ENCODE assay signal across 25 cellular contexts in the genomic region with DNA sequence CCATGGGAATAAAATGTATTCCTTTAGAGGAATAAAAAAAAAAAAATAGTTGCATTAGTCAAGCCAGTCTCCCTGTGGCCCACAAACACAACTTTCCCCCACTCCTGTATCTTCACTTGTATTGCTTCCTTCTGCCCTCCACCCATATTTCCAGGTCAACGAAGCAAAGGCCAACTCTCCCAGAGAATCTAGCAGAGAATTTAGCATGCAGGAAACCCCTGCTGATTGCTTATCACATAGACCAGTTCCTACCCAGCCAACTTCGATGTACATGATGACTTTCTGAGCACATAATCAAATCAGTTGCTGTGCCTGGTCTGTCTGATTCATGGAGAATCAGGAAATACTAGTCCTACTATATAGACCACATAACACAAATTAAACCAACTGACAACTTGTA.
"Had no signal": no experiment of that assay in that cellular context is flagged by ENCODE, and none has a peak within 500 bp of the region (broad histone marks: within the 10 kb centered on the region; RNA-seq: fewer than 3 reads in every experiment).

No MANE protein-coding gene starts in this region.

- H3K9me3 Mint-ChIP-seq: activated CD4-positive, alpha-beta T cell treated with anti-CD3 and anti-CD28 coated beads, Interleukin-2, amount 10 ng/mL, durations not matched to agents 7 days and 5 days; activated naive CD4-positive, alpha-beta T cell treated with anti-CD3 and anti-CD28 coated beads, Interleukin-2, amount 10 ng/mL, durations not matched to agents 7 days and 5 days; activated naive CD8-positive, alpha-beta T cell treated with anti-CD3 and anti-CD28 coated beads, Interleukin-2, amount 50 U/mL, for 24 hours; activated T-cell treated with anti-CD3 and anti-CD28 coated beads, Interleukin-2, amount 50 U/mL, for 4 hours; brain; stimulated activated naive CD8-positive, alpha-beta T cell treated with anti-CD3 and anti-CD28 coated beads, Interleukin-15, amount 100 ng/mL, for 72 hours had no signal

- H3K4me2 ChIP-seq: smooth muscle cell had no signal

- H3K36me3 ChIP-seq: gastrocnemius medialis, heart left ventricle, pancreas, suprapubic skin had no signal

- H3K9me3 ChIP-seq: gastrocnemius medialis, heart left ventricle, mucosa of descending colon, pancreas, suprapubic skin had no signal

- ATAC-seq: activated CD4-positive, CD25-positive, alpha-beta regulatory T cell treated with anti-CD3 and anti-CD28 coated beads, Interleukin-2, amount 50 U/mL, for 24 hours; activated naive CD8-positive, alpha-beta T cell treated with anti-CD3 and anti-CD28 coated beads, Interleukin-2, amount 50 U/mL, for 24 hours; activated T-cell treated with anti-CD3 and anti-CD28 coated beads, Interleukin-2, amount 50 U/mL, for 4 hours; effector memory CD8-positive, alpha-beta T cell; gastrocnemius medialis; left lobe of liver; mucosa of descending colon; pancreas; sciatic nerve; stimulated activated naive CD8-positive, alpha-beta T cell treated with anti-CD3 and anti-CD28 coated beads, Interleukin-15, amount 100 ng/mL, for 72 hours had no signal

- H3K4me3 ChIP-seq: gastrocnemius medialis, heart left ventricle, mucosa of descending colon, pancreas, smooth muscle cell, suprapubic skin had no signal

- DNase-seq: activated CD4-positive, alpha-beta T cell treated with anti-CD3 and anti-CD28 coated beads, Interleukin-2, amount 10 ng/mL, durations not matched to agents 7 days and 5 days; activated CD8-positive, alpha-beta memory T cell treated with anti-CD3 and anti-CD28 coated beads, Interleukin-2, amount 50 U/mL, for 4 hours; activated naive CD4-positive, alpha-beta T cell treated with anti-CD3 and anti-CD28 coated beads, Interleukin-2, amount 10 ng/mL, durations not matched to agents 7 days and 5 days; activated naive CD8-positive, alpha-beta T cell treated with anti-CD3 and anti-CD28 coated beads, Interleukin-2, amount 50 U/mL, for 24 hours; activated T-cell treated with anti-CD3 and anti-CD28 coated beads, Interleukin-2, amount 50 U/mL, for 4 hours; anterior cingulate cortex; caudate nucleus; effector memory CD8-positive, alpha-beta T cell; gastrocnemius medialis; heart left ventricle; kidney; mammary epithelial cell; mucosa of descending colon; naive B cell; pancreas; stimulated activated CD4-positive, alpha-beta T cell treated with anti-CD3 and anti-CD28 coated beads, Interleukin-4, amount 100 ng/mL, for 1 hour; stimulated activated naive CD8-positive, alpha-beta T cell treated with anti-CD3 and anti-CD28 coated beads, Interleukin-15, amount 100 ng/mL, for 72 hours; SW 1271; trophoblast cell had no signal

- H3K4me1 Mint-ChIP-seq: activated CD4-positive, alpha-beta T cell treated with anti-CD3 and anti-CD28 coated beads, Interleukin-2, amount 10 ng/mL, durations not matched to agents 7 days and 5 days; activated naive CD4-positive, alpha-beta T cell treated with anti-CD3 and anti-CD28 coated beads, Interleukin-2, amount 10 ng/mL, durations not matched to agents 7 days and 5 days; activated naive CD8-positive, alpha-beta T cell treated with anti-CD3 and anti-CD28 coated beads, Interleukin-2, amount 50 U/mL, for 24 hours; naive B cell; stimulated activated naive CD8-positive, alpha-beta T cell treated with anti-CD3 and anti-CD28 coated beads, Interleukin-15, amount 100 ng/mL, for 72 hours had no signal

- H3K27me3 Mint-ChIP-seq: activated CD4-positive, alpha-beta T cell treated with anti-CD3 and anti-CD28 coated beads, Interleukin-2, amount 10 ng/mL, durations not matched to agents 7 days and 5 days; activated naive CD4-positive, alpha-beta T cell treated with anti-CD3 and anti-CD28 coated beads, Interleukin-2, amount 10 ng/mL, durations not matched to agents 7 days and 5 days; activated naive CD8-positive, alpha-beta T cell treated with anti-CD3 and anti-CD28 coated beads, Interleukin-2, amount 50 U/mL, for 24 hours had no signal

- H3K27ac Mint-ChIP-seq: activated CD4-positive, alpha-beta T cell treated with anti-CD3 and anti-CD28 coated beads, Interleukin-2, amount 10 ng/mL, durations not matched to agents 7 days and 5 days; activated naive CD4-positive, alpha-beta T cell treated with anti-CD3 and anti-CD28 coated beads, Interleukin-2, amount 10 ng/mL, durations not matched to agents 7 days and 5 days; activated naive CD8-positive, alpha-beta T cell treated with anti-CD3 and anti-CD28 coated beads, Interleukin-2, amount 50 U/mL, for 24 hours; effector memory CD8-positive, alpha-beta T cell; naive B cell; stimulated activated naive CD8-positive, alpha-beta T cell treated with anti-CD3 and anti-CD28 coated beads, Interleukin-15, amount 100 ng/mL, for 72 hours had no signal

- H3K4me1 ChIP-seq: gastrocnemius medialis, heart left ventricle, pancreas, suprapubic skin had no signal

- H3K27me3 ChIP-seq: gastrocnemius medialis, pancreas had no signal

- H3K36me3 Mint-ChIP-seq: activated naive CD4-positive, alpha-beta T cell treated with anti-CD3 and anti-CD28 coated beads, Interleukin-2, amount 10 ng/mL, durations not matched to agents 7 days and 5 days; naive B cell had no signal

- H3K27ac ChIP-seq: gastrocnemius medialis, heart left ventricle, pancreas, suprapubic skin had no signal

- H3K4me3 Mint-ChIP-seq: activated CD4-positive, alpha-beta T cell treated with anti-CD3 and anti-CD28 coated beads, Interleukin-2, amount 10 ng/mL, durations not matched to agents 7 days and 5 days; activated naive CD4-positive, alpha-beta T cell treated with anti-CD3 and anti-CD28 coated beads, Interleukin-2, amount 10 ng/mL, durations not matched to agents 7 days and 5 days; activated naive CD8-positive, alpha-beta T cell treated with anti-CD3 and anti-CD28 coated beads, Interleukin-2, amount 50 U/mL, for 24 hours; activated T-cell treated with anti-CD3 and anti-CD28 coated beads, Interleukin-2, amount 50 U/mL, for 4 hours; brain; effector memory CD8-positive, alpha-beta T cell; naive B cell; stimulated activated naive CD8-positive, alpha-beta T cell treated with anti-CD3 and anti-CD28 coated beads, Interleukin-15, amount 100 ng/mL, for 72 hours had no signal
